1 cellular context compared by ENCODE assay signal in the genomic region with DNA sequence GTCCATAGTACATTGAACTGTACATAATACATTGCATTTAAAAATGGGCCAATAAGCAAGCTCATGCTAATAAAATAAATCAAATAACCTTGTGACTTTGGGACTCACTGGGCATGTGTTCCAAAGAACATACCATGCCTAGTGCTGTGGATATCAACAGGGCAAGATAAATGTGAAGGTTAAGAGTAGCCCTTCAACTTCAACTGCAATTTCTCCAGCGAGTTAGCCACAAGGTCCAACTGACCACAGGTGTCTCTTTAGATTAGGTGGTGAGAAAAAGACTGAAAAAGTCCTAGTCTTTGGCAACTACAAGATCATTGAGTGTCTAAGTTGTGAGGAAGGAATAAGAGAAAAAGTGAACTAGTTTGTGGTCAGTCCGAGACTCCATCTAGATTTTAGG.
TF ChIP-seq lines count a peak whose summit lies in the region.

No MANE protein-coding gene starts in this region.

TF ChIP-seq in K562, 482 proteins besides CTCF, POLR2A, EP300 and RAD21 (continued from another document and continues in another):
- TF ChIP-seq, protein P1, sequence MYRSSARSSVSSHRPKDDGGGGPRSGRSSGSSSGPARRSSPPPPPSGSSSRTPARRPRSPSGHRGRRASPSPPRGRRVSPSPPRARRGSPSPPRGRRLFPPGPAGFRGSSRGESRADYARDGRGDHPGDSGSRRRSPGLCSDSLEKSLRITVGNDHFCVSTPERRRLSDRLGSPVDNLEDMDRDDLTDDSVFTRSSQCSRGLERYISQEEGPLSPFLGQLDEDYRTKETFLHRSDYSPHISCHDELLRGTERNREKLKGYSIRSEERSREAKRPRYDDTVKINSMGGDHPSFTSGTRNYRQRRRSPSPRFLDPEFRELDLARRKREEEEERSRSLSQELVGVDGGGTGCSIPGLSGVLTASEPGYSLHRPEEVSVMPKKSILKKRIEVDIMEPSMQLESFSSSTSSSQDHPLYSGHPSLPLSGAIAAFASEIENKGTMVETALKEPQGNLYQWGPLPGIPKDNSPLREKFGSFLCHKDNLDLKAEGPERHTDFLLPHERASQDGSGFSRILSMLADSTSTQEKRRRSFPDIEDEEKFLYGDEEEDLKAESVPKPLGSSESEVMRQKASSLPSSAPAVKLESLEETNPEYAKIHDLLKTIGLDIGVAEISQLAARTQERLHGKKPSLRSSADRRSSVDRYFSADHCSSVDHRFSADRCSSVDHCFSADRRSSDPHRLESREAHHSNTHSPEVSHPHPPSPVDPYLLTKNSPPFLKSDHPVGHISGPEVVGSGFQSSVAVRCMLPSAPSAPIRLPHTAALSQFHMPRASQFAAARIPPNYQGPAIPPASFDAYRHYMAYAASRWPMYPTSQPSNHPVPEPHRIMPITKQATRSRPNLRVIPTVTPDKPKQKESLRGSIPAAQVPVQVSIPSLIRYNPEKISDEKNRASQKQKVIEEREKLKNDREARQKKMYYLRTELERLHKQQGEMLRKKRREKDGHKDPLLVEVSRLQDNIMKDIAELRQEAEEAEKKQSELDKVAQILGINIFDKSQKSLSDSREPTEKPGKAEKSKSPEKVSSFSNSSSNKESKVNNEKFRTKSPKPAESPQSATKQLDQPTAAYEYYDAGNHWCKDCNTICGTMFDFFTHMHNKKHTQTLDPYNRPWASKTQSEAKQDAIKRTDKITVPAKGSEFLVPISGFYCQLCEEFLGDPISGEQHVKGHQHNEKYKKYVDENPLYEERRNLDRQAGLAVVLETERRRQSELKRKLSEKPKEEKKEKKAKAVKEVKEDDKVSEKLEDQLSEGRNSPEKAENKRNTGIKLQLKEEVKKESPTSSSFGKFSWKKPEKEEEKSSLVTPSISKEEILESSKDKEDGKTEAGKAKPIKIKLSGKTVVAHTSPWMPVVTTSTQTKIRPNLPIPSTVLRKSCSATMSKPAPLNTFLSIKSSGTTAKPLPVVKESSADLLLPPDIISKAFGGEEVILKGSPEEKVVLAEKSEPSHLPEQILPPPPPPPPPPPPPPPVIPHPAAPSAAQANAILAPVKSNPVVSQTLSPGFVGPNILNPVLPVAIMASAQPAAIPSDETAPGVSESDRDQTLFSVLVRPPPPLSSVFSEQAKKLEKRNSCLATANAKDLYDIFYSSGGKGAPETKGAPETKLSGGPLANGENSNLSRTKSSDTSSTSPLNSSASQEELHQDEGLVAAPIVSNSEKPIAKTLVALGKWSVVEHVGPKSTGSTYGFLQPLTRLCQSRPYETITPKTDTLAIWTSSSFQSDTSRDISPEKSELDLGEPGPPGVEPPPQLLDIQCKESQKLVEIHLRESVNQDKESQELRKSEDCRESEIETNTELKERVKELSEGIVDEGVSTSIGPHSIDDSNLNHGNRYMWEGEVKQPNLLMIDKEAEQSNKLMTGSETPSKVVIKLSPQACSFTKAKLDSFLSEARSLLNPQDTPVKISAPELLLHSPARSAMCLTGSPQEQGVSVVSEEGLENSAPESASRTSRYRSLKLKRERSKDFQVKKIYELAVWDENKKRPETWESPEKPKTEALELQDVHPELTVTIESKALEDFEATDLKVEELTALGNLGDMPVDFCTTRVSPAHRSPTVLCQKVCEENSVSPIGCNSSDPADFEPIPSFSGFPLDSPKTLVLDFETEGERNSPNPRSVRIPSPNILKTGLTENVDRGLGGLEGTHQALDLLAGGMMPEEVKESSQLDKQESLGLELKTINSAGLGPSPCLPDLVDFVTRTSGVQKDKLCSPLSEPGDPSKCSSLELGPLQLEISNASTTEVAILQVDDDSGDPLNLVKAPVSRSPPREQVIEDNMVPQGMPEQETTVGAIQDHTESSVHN (IDR thresholded peaks at IDR 0.05; ENCODE audit: borderline replicate concordance in 1 of 2, low read depth in 1 of 2), result no peak
- TF ChIP-seq BHLHE40 (IDR thresholded peaks at IDR 0.05; ENCODE audit: low read length) (no peak), TAF9B (IDR thresholded peaks at IDR 0.05; ENCODE audit: partially characterized antibody) (no peak), CBX2 (IDR thresholded peaks at IDR 0.05; ENCODE audit: insufficient read depth, low read length, poor library complexity, severe bottlenecking) (no peak), ZNF551 (CRISPR knock-in tag; IDR thresholded peaks at IDR 0.05) (no peak), KAT7 (CRISPR knock-in tag; IDR thresholded peaks at IDR 0.05; ENCODE audit: borderline replicate concordance) (no peak), CHD2 (IDR thresholded peaks at IDR 0.05; ENCODE audit: low read depth, low read length) (no peak), NCOA4 (IDR thresholded peaks at IDR 0.05; ENCODE audit: partially characterized antibody) (no peak), TAL1 (IDR thresholded peaks at IDR 0.05) (peak; percentile 57; the same call in 1 of the 2 replicates), DPF2 (IDR thresholded peaks at IDR 0.05) (peak; percentile 53; the same call in 1 of the 2 replicates), EP400 (IDR thresholded peaks at IDR 0.05) (no peak), HIVEP1 (CRISPR knock-in tag; IDR thresholded peaks at IDR 0.05) (no peak), ZNF644 (tag; IDR thresholded peaks at IDR 0.05; ENCODE audit: low read depth) (no peak)
- TF ChIP-seq, protein P2, sequence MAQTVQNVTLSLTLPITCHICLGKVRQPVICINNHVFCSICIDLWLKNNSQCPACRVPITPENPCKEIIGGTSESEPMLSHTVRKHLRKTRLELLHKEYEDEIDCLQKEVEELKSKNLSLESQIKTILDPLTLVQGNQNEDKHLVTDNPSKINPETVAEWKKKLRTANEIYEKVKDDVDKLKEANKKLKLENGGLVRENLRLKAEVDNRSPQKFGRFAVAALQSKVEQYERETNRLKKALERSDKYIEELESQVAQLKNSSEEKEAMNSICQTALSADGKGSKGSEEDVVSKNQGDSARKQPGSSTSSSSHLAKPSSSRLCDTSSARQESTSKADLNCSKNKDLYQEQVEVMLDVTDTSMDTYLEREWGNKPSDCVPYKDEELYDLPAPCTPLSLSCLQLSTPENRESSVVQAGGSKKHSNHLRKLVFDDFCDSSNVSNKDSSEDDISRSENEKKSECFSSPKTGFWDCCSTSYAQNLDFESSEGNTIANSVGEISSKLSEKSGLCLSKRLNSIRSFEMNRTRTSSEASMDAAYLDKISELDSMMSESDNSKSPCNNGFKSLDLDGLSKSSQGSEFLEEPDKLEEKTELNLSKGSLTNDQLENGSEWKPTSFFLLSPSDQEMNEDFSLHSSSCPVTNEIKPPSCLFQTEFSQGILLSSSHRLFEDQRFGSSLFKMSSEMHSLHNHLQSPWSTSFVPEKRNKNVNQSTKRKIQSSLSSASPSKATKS (CRISPR knock-in tag; IDR thresholded peaks at IDR 0.05), result no peak
- TF ChIP-seq, protein P3, sequence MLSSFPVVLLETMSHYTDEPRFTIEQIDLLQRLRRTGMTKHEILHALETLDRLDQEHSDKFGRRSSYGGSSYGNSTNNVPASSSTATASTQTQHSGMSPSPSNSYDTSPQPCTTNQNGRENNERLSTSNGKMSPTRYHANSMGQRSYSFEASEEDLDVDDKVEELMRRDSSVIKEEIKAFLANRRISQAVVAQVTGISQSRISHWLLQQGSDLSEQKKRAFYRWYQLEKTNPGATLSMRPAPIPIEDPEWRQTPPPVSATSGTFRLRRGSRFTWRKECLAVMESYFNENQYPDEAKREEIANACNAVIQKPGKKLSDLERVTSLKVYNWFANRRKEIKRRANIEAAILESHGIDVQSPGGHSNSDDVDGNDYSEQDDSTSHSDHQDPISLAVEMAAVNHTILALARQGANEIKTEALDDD (IDR thresholded peaks at IDR 0.05), result peak; percentile 97
- TF ChIP-seq, protein P4, sequence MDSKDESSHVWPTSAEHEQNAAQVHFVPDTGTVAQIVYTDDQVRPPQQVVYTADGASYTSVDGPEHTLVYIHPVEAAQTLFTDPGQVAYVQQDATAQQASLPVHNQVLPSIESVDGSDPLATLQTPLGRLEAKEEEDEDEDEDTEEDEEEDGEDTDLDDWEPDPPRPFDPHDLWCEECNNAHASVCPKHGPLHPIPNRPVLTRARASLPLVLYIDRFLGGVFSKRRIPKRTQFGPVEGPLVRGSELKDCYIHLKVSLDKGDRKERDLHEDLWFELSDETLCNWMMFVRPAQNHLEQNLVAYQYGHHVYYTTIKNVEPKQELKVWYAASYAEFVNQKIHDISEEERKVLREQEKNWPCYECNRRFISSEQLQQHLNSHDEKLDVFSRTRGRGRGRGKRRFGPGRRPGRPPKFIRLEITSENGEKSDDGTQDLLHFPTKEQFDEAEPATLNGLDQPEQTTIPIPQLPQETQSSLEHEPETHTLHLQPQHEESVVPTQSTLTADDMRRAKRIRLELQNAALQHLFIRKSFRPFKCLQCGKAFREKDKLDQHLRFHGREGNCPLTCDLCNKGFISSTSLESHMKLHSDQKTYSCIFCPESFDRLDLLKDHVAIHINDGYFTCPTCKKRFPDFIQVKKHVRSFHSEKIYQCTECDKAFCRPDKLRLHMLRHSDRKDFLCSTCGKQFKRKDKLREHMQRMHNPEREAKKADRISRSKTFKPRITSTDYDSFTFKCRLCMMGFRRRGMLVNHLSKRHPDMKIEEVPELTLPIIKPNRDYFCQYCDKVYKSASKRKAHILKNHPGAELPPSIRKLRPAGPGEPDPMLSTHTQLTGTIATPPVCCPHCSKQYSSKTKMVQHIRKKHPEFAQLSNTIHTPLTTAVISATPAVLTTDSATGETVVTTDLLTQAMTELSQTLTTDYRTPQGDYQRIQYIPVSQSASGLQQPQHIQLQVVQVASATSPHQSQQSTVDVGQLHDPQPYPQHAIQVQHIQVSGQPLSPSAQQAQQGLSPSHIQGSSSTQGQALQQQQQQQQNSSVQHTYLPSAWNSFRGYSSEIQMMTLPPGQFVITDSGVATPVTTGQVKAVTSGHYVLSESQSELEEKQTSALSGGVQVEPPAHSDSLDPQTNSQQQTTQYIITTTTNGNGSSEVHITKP (IDR thresholded peaks at IDR 0.05; ENCODE audit: partially characterized antibody), result no peak
- TF ChIP-seq, protein P5, sequence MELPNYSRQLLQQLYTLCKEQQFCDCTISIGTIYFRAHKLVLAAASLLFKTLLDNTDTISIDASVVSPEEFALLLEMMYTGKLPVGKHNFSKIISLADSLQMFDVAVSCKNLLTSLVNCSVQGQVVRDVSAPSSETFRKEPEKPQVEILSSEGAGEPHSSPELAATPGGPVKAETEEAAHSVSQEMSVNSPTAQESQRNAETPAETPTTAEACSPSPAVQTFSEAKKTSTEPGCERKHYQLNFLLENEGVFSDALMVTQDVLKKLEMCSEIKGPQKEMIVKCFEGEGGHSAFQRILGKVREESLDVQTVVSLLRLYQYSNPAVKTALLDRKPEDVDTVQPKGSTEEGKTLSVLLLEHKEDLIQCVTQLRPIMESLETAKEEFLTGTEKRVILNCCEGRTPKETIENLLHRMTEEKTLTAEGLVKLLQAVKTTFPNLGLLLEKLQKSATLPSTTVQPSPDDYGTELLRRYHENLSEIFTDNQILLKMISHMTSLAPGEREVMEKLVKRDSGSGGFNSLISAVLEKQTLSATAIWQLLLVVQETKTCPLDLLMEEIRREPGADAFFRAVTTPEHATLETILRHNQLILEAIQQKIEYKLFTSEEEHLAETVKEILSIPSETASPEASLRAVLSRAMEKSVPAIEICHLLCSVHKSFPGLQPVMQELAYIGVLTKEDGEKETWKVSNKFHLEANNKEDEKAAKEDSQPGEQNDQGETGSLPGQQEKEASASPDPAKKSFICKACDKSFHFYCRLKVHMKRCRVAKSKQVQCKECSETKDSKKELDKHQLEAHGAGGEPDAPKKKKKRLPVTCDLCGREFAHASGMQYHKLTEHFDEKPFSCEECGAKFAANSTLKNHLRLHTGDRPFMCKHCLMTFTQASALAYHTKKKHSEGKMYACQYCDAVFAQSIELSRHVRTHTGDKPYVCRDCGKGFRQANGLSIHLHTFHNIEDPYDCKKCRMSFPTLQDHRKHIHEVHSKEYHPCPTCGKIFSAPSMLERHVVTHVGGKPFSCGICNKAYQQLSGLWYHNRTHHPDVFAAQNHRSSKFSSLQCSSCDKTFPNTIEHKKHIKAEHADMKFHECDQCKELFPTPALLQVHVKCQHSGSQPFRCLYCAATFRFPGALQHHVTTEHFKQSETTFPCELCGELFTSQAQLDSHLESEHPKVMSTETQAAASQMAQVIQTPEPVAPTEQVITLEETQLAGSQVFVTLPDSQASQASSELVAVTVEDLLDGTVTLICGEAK (IDR thresholded peaks at IDR 0.05), result no peak
- TF ChIP-seq, protein P5 (CRISPR knock-in tag; IDR thresholded peaks at IDR 0.05), result no peak
- TF ChIP-seq, protein P6, sequence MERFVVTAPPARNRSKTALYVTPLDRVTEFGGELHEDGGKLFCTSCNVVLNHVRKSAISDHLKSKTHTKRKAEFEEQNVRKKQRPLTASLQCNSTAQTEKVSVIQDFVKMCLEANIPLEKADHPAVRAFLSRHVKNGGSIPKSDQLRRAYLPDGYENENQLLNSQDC (CRISPR knock-in tag; IDR thresholded peaks at IDR 0.05), result no peak
- TF ChIP-seq, protein P7, sequence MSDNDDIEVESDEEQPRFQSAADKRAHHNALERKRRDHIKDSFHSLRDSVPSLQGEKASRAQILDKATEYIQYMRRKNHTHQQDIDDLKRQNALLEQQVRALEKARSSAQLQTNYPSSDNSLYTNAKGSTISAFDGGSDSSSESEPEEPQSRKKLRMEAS (CRISPR knock-in tag; IDR thresholded peaks at IDR 0.05), result no peak
- TF ChIP-seq, protein P8, sequence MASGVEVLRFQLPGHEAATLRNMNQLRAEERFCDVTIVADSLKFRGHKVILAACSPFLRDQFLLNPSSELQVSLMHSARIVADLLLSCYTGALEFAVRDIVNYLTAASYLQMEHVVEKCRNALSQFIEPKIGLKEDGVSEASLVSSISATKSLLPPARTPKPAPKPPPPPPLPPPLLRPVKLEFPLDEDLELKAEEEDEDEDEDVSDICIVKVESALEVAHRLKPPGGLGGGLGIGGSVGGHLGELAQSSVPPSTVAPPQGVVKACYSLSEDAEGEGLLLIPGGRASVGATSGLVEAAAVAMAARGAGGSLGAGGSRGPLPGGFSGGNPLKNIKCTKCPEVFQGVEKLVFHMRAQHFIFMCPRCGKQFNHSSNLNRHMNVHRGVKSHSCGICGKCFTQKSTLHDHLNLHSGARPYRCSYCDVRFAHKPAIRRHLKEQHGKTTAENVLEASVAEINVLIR (CRISPR knock-in tag; IDR thresholded peaks at IDR 0.05), result no peak
